12 cellular contexts compared by ENCODE assay signal in the genomic region with DNA sequence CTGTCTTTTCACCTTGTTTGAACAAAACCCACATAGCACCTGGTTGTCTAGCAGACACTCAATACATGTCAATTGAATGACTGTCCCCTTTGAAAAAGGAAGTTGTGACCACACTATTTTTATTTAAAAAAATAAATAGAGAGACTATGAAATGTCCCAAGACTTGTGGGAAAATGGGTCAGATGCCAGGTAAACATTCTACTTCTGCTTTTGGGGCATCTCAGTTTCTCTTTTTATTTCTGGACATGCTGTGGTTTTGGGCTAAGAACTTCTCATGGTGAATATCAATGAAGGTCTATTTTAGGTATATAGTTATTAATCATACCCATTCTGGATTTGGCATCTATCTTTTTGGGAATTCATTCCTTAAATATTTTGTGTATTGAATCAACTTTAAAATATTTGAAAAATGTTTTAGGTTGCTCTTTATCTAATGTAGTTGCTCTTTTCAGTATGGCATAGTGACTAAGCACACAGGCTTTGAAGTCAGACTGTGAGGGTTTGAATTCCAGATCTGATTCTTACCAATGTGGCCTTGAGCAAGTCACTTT.
DNase-seq lines count a peak whose midpoint lies in the region; ATAC-seq and TF ChIP-seq lines count a peak whose summit lies in the region.
"Had no signal": no experiment of that assay in that cellular context is flagged by ENCODE, and none has a peak within 500 bp of the region (broad histone marks: within the 10 kb centered on the region; RNA-seq: fewer than 3 reads in every experiment).

No MANE protein-coding gene starts in this region.

- DNase-seq in EH (ENCODE audit: low read depth) (peak; percentile 85), HS-27A (ENCODE audit: low read depth) (peak; percentile 88), epithelial cell of esophagus (ENCODE audit: low read depth) (peak; percentile 29), NCI-H128 (lab: John Stamatoyannopoulos, UW; ENCODE audit: unreplicated experiment) (no peak), NCI-H2029 treated with DMSO at 0.1 percent for 48 hours (lab: John Stamatoyannopoulos, UW) (no peak), CD1c-positive myeloid dendritic cell (ENCODE audit: extremely low spot score) (no peak)
- DNase-seq: DND-41, esophagus squamous epithelium, psoas muscle had no signal

- no peak overlapping the region for H3K4me3 ChIP-seq in epithelial cell of esophagus (ENCODE audit: low read length)
- H3K4me3 ChIP-seq: esophagus squamous epithelium, psoas muscle had no signal

- ATAC-seq in GM21619 (IDR thresholded peaks at IDR 0.05; ENCODE audit: unreplicated experiment): peak; percentile 27
- no peak for ATAC-seq in HG03045 (IDR thresholded peaks at IDR 0.05; ENCODE audit: unreplicated experiment)
- ATAC-seq: Panc1, psoas muscle had no signal

- no peak for TF ChIP-seq CTCF in epithelial cell of esophagus (IDR thresholded peaks at IDR 0.05; ENCODE audit: insufficient read depth, low read depth, low read length, missing control alignments)

Comparison
In these comparisons a context has a peak if more than half of its experiments do, and no peak if none do; other contexts are left out.
1. DNase-seq: peak in EH (single experiment), HS-27A (single experiment) and epithelial cell of esophagus (single experiment); none in NCI-H128 (single experiment), NCI-H2029 treated with DMSO at 0.1 percent for 48 hours (single experiment) and CD1c-positive myeloid dendritic cell (single experiment).